18 cellular contexts compared by ENCODE assay signal in the genomic region with DNA sequence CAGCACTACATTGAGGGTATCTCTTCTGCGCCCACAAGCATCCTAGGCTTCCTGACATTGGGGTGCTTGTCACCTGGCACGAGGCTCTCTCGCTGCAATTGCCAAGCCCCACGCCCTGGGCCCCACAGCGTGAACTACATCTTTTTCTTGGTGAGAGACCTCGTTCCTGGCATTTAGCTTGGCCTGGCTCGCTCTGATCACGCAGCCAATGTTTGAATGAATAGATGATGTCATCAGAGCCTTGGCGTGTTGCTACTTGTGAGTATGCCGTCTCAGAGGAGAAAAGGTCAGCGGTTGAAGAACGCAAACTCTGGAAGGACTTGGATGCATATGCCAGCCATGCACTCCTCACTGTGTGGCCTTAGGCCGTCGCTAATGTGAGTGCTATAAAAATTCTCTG.
"Had no signal": no experiment of that assay in that cellular context is flagged by ENCODE, and none has a peak within 500 bp of the region (broad histone marks: within the 10 kb centered on the region; RNA-seq: fewer than 3 reads in every experiment).

No MANE protein-coding gene starts in this region.

- H3K27me3 Mint-ChIP-seq: activated CD8-positive, alpha-beta T cell treated with anti-CD3 and anti-CD28 coated beads for 36 hours; activated naive CD8-positive, alpha-beta T cell treated with anti-CD3 and anti-CD28 coated beads, Interleukin-2, amount 50 U/mL, for 24 hours; dendritic cell treated with granulocyte-macrophage colony-stimulating factor and Interleukin-4, amounts not matched to agents 40 ng/mL and 50 ng/mL, for 4 days; T-cell had no signal

- H3K4me3 Mint-ChIP-seq: activated CD8-positive, alpha-beta T cell treated with anti-CD3 and anti-CD28 coated beads for 36 hours; activated naive CD8-positive, alpha-beta T cell treated with anti-CD3 and anti-CD28 coated beads, Interleukin-2, amount 50 U/mL, for 24 hours; activated T-helper 1 cell treated with anti-CD3 and anti-CD28 coated beads, Interleukin-12 subunit alpha, Interleukin-12 subunit beta, Interleukin-2, Interleukin-4 antibody, amounts not matched to agents 30 ng/mL and 10 ng/mL and 1 ng/mL, durations not matched to agents 14 hours and 24 hours and 36 hours; brain; dendritic cell treated with granulocyte-macrophage colony-stimulating factor and Interleukin-4, amounts not matched to agents 40 ng/mL and 50 ng/mL, for 4 days; naive thymus-derived CD8-positive, alpha-beta T cell; T-cell had no signal

- H3K4me3 ChIP-seq: hepatocyte, mucosa of descending colon, prostate gland, SK-N-MC, upper lobe of right lung had no signal

- ATAC-seq: activated CD8-positive, alpha-beta T cell treated with anti-CD3 and anti-CD28 coated beads for 36 hours; activated naive CD8-positive, alpha-beta T cell treated with anti-CD3 and anti-CD28 coated beads, Interleukin-2, amount 50 U/mL, for 24 hours; mucosa of descending colon; naive thymus-derived CD8-positive, alpha-beta T cell; stimulated activated naive CD8-positive, alpha-beta T cell treated with anti-CD3 and anti-CD28 coated beads, Interleukin-15, Interleukin-2, amounts not matched to agents 100 U/mL and 50 U/mL, for 24 hours; T-cell; upper lobe of right lung had no signal

- H3K36me3 ChIP-seq: prostate gland, upper lobe of right lung, WERI-Rb-1 had no signal

- H3K4me2 ChIP-seq: hepatocyte had no signal

- H2AFZ ChIP-seq: hepatocyte had no signal

- H3K27ac ChIP-seq: hepatocyte, prostate gland, SK-N-MC, upper lobe of right lung, WERI-Rb-1 had no signal

- H3K27me3 ChIP-seq: hepatocyte, upper lobe of right lung had no signal

- H3K4me1 ChIP-seq: prostate gland, upper lobe of right lung had no signal

- H3K79me2 ChIP-seq: hepatocyte had no signal

- H3K9me3 ChIP-seq: prostate gland, upper lobe of right lung had no signal

- DNase-seq: activated CD4-positive, alpha-beta T cell treated with anti-CD3 and anti-CD28 coated beads for 4 hours; activated CD8-positive, alpha-beta T cell treated with anti-CD3 and anti-CD28 coated beads for 36 hours; activated naive CD4-positive, alpha-beta T cell; activated naive CD8-positive, alpha-beta T cell treated with anti-CD3 and anti-CD28 coated beads, Interleukin-2, amount 50 U/mL, for 24 hours; mucosa of descending colon; naive thymus-derived CD8-positive, alpha-beta T cell; occipital lobe; stimulated activated CD4-positive, alpha-beta T cell treated with anti-CD3 and anti-CD28 coated beads, Interleukin-2, amount 100 ng/mL, for 48 hours; stimulated activated naive CD8-positive, alpha-beta T cell treated with anti-CD3 and anti-CD28 coated beads, Interleukin-15, Interleukin-2, amounts not matched to agents 100 U/mL and 50 U/mL, for 24 hours; T-cell; upper lobe of right lung; WERI-Rb-1 had no signal

- H3K9me3 Mint-ChIP-seq: activated CD8-positive, alpha-beta T cell treated with anti-CD3 and anti-CD28 coated beads for 36 hours; dendritic cell treated with granulocyte-macrophage colony-stimulating factor and Interleukin-4, amounts not matched to agents 40 ng/mL and 50 ng/mL, for 4 days had no signal

- H3K36me3 Mint-ChIP-seq: brain, T-cell had no signal

- H3K27ac Mint-ChIP-seq: activated CD8-positive, alpha-beta T cell treated with anti-CD3 and anti-CD28 coated beads for 36 hours; activated naive CD8-positive, alpha-beta T cell treated with anti-CD3 and anti-CD28 coated beads, Interleukin-2, amount 50 U/mL, for 24 hours; activated T-helper 1 cell treated with anti-CD3 and anti-CD28 coated beads, Interleukin-12 subunit alpha, Interleukin-12 subunit beta, Interleukin-2, Interleukin-4 antibody, amounts not matched to agents 30 ng/mL and 10 ng/mL and 1 ng/mL, durations not matched to agents 14 hours and 24 hours and 36 hours; dendritic cell treated with granulocyte-macrophage colony-stimulating factor and Interleukin-4, amounts not matched to agents 40 ng/mL and 50 ng/mL, for 4 days; naive thymus-derived CD8-positive, alpha-beta T cell; T-cell had no signal

- H3K4me1 Mint-ChIP-seq: activated naive CD8-positive, alpha-beta T cell treated with anti-CD3 and anti-CD28 coated beads, Interleukin-2, amount 50 U/mL, for 24 hours; T-cell had no signal
